Comparison of ENCODE assay signal across 18 cellular contexts in genomic region chr6:46242921-46243320, GRCh38.
"Had no signal": no experiment of that assay in that cellular context is flagged by ENCODE, and none has a peak within 500 bp of the region (broad histone marks: within the 10 kb centered on the region; RNA-seq: fewer than 3 reads in every experiment).

No MANE protein-coding gene starts in this region.

- H3K36me3 ChIP-seq: lower lobe of right lung had no signal

- H3K4me1 ChIP-seq: foreskin keratinocyte, lower lobe of right lung had no signal

- H3K9me3 ChIP-seq: esophagus muscularis mucosa, gastroesophageal sphincter, heart right ventricle, lower lobe of right lung, mucosa of descending colon had no signal

- DNase-seq: dermis blood vessel endothelial cell; dorsolateral prefrontal cortex; effector CD4-positive, alpha-beta T cell; effector memory CD4-positive, alpha-beta T cell; foreskin keratinocyte; heart right ventricle; hippocampal formation; left colon; left ventricle myocardium superior; lower lobe of right lung; mesenchymal stem cell; mucosa of descending colon; naive B cell; naive thymus-derived CD8-positive, alpha-beta T cell had no signal

- ATAC-seq: foreskin keratinocyte; gastroesophageal sphincter; left colon; left lobe of liver; left ventricle myocardium superior; lower lobe of right lung; mucosa of descending colon; naive thymus-derived CD8-positive, alpha-beta T cell had no signal

- H3K27ac ChIP-seq: coronary artery, esophagus muscularis mucosa, foreskin keratinocyte, gastroesophageal sphincter, lower lobe of right lung had no signal

- H3K27me3 ChIP-seq: dorsolateral prefrontal cortex, esophagus muscularis mucosa, gastroesophageal sphincter, heart right ventricle had no signal

- H3K4me3 ChIP-seq: coronary artery, dorsolateral prefrontal cortex, esophagus muscularis mucosa, gastroesophageal sphincter, heart right ventricle, lower lobe of right lung, mucosa of descending colon had no signal
